1 cellular context compared by ENCODE assay signal in genomic region chr19:1472227-1473055, GRCh38.
TF ChIP-seq lines count a peak whose summit lies in the region.

No MANE protein-coding gene starts in this region.

TF ChIP-seq in HEK293, 187 proteins besides CTCF, POLR2A, EP300 and RAD21 (continued from another document):
- TF ChIP-seq ZSCAN5A (tag by site-specific recombination; IDR thresholded peaks at IDR 0.05): no peak
TF ChIP-seq in HEK293: peak in this region for 3.
